7 cellular contexts compared by ENCODE assay signal in genomic region chr17:40251576-40251975, GRCh38. TPM values are rescaled to one million over a fixed set of nuclear protein-coding genes. Genes with fewer than 3 reads are reported as not detected.
DNase-seq lines count a peak whose midpoint lies in the region; ATAC-seq and TF ChIP-seq lines count a peak whose summit lies in the region.

No MANE protein-coding gene starts in this region.

- ATAC-seq in WTC11 (no peak), left ventricle myocardium superior (peak; percentile 79)

- no peak overlapping the region for H3K4me3 Mint-ChIP-seq in WTC11

- peak; percentile 9 for DNase-seq in HPDE6-E6E7 (ENCODE audit: extremely low spot score)
- no peak for DNase-seq in WTC11 (ENCODE audit: low spot score)
- DNase-seq in left ventricle myocardium superior = no peak
- peak; percentile 57 for DNase-seq in superior temporal gyrus (ENCODE audit: extremely low spot score)
- no peak for DNase-seq in islet precursor cell
- no peak for DNase-seq in hippocampal formation (lab: John Stamatoyannopoulos, UW)
- DNase-seq in NCI-H446 treated with DMSO at 0.1 percent for 48 hours (lab: John Stamatoyannopoulos, UW) = no peak

- intact Hi-C loops in left ventricle myocardium superior (cut with micrococcal nuclease) = no loop called here

- peak overlapping the region; percentile 11; the same call in 1 of the 2 replicates for H3K27ac Mint-ChIP-seq in WTC11

- TF ChIP-seq CTCF in WTC11 (IDR thresholded peaks at IDR 0.05) = no peak

- POLR2A ChIA-PET in WTC11 (lab: Charles Lee) = no interaction called here

- peaks cover 8% of the 10 kb centered on the region for H3K36me3 Mint-ChIP-seq in WTC11

- CTCF ChIA-PET in WTC11 (lab: Charles Lee) = no interaction called here

- H3K27me3 Mint-ChIP-seq in WTC11 (ENCODE audit: low read depth) = no peaks in the 10 kb centered on the region

- H3K4me1 Mint-ChIP-seq in WTC11 = no peaks in the 10 kb centered on the region

- no peaks in the 10 kb centered on the region for H3K9me3 Mint-ChIP-seq in WTC11

TF ChIP-seq in WTC11, 78 proteins besides CTCF, POLR2A, EP300 and RAD21:
- TF ChIP-seq ATF3 (CRISPR knock-in tag; conservative IDR thresholded peaks at IDR 0.05) = no peak
- TF ChIP-seq ZNF423 (CRISPR knock-in tag; IDR thresholded peaks at IDR 0.05) = no peak
- no peak for TF ChIP-seq ZBTB43 (CRISPR knock-in tag; IDR thresholded peaks at IDR 0.05)
- TF ChIP-seq ATF1 (CRISPR knock-in tag; IDR thresholded peaks at IDR 0.05) = no peak
- no peak for TF ChIP-seq SMAD4 (CRISPR knock-in tag; IDR thresholded peaks at IDR 0.05)
- no peak for TF ChIP-seq NR2C2 (CRISPR knock-in tag; IDR thresholded peaks at IDR 0.05)
- TF ChIP-seq NR3C1 (CRISPR knock-in tag; conservative IDR thresholded peaks at IDR 0.05; ENCODE audit: low read depth) = no peak
- no peak for TF ChIP-seq CREM (CRISPR knock-in tag; IDR thresholded peaks at IDR 0.05)
- TF ChIP-seq E2F5 (CRISPR knock-in tag; IDR thresholded peaks at IDR 0.05) = no peak
- no peak for TF ChIP-seq ZNF138 (CRISPR knock-in tag; conservative IDR thresholded peaks at IDR 0.05)
- TF ChIP-seq ARID4B (CRISPR knock-in tag; IDR thresholded peaks at IDR 0.05; ENCODE audit: borderline replicate concordance) = no peak
- no peak for TF ChIP-seq GABPB1 (CRISPR knock-in tag; IDR thresholded peaks at IDR 0.05)
- no peak for TF ChIP-seq CREB1 (CRISPR knock-in tag; IDR thresholded peaks at IDR 0.05)
- TF ChIP-seq NR1H2 (CRISPR knock-in tag; IDR thresholded peaks at IDR 0.05) = no peak
- TF ChIP-seq CBFB (CRISPR knock-in tag; IDR thresholded peaks at IDR 0.05; ENCODE audit: low read depth) = no peak

RNA-seq across cellular contexts. Expression of gene WIPF2, which starts 32.5 kb away (rescaled TPM):
- total RNA-seq in WTC11 (2021) (23.0 to 24.6 TPM (median 23.8 TPM) in 3 replicates), left ventricle myocardium superior (11.3 TPM)

RNA-seq across cellular contexts. Expression of gene CDC6, which starts 36.1 kb away (rescaled TPM):
- total RNA-seq in WTC11 (2021) (85.9 to 125 TPM (median 87.9 TPM) in 3 replicates), left ventricle myocardium superior (0.99 TPM)

RNA-seq across cellular contexts. Expression of gene RARA, which starts 57.4 kb away (rescaled TPM):
- total RNA-seq in WTC11 (2021) = 14.3 to 20.7 TPM (median 15.8 TPM) in 3 replicates
- 18.6 TPM for total RNA-seq in left ventricle myocardium superior

Comparison
In these comparisons a context has a peak if more than half of its experiments do, and no peak if none do; other contexts are left out.
1. DNase-seq: peak in HPDE6-E6E7 (single experiment) and superior temporal gyrus (single experiment); none in WTC11 (single experiment), left ventricle myocardium superior (single experiment), islet precursor cell (single experiment), hippocampal formation (0 of 2) and NCI-H446 treated with DMSO at 0.1 percent for 48 hours (single experiment).
2. RNA of gene CDC6, which starts 36.1 kb away (total RNA-seq): 85.9 to 125 TPM in WTC11; 0.99 TPM in left ventricle myocardium superior (single experiment); every median in the first group is over 10 times any median in the second.